In the genomic region with DNA sequence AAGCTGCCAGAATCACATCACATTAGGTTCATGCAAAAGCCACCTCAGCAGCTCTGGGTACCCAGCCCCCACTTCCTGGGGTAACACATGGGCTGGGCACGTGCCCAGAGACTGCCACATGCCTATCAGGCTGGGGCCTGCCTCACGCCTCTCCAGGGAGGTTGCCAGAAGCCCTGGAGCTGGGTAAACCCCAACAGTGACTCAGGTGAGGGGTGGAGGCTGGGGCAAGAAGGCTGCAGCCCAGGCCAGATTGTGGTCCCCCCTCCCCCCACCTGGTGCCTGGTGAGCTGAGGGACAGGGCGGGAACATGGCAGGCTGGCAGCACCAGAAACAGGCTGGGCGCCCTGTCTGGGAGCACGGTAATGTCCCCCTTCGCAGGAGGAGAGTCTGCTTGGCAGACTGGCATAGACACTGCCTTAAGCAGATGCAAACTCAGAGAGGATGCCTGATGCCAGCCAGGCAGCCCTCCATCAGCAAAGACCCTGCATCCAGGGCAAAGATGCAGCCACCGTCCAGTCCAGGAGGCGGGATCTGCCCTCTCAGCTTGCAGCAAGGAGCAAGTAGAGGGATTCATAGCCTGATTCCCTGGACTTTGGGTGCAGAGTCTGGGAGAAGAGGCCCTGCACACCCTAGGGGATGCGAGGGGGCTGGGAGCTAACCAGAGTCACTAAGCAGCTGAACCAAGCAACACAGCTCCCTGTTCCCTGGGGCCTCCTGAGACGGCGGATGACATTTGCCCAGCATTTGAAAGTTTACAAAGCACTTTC, we compare ENCODE assay signal across 10 cellular contexts. TPM values are rescaled to one million over a fixed set of nuclear protein-coding genes. Genes with fewer than 3 reads are reported as not detected.
DNase-seq lines count a peak whose midpoint lies in the region; ATAC-seq and TF ChIP-seq lines count a peak whose summit lies in the region.
"Had no signal": no experiment of that assay in that cellular context is flagged by ENCODE, and none has a peak within 500 bp of the region (broad histone marks: within the 10 kb centered on the region; RNA-seq: fewer than 3 reads in every experiment).

No MANE protein-coding gene starts in this region.

- no peak for ATAC-seq in HG03354 (IDR thresholded peaks at IDR 0.05; ENCODE audit: poor library complexity, severe bottlenecking, unreplicated experiment)

- TF ChIP-seq POLR2A in transverse colon (IDR thresholded peaks at IDR 0.05): no peak

- peaks cover 10% of the 10 kb centered on the region for H3K27me3 Mint-ChIP-seq in type B pancreatic cell

- no peak for TF ChIP-seq CTCF in coronary artery (IDR thresholded peaks at IDR 0.05)
- TF ChIP-seq CTCF in type B pancreatic cell (conservative IDR thresholded peaks at IDR 0.05): no peak
- no peak for TF ChIP-seq CTCF in transverse colon (IDR thresholded peaks at IDR 0.05)

- H3K36me3 ChIP-seq in transverse colon: no peaks in the 10 kb centered on the region

- peaks cover 13% of the 10 kb centered on the region for H3K27me3 ChIP-seq in transverse colon

- intact Hi-C loops in transverse colon (cut with DNase I; ENCODE audit: low total_unique reads): no loop called here

- no peaks in the 10 kb centered on the region for H3K9me3 ChIP-seq in transverse colon

- H3K4me1 ChIP-seq in transverse colon: no peaks in the 10 kb centered on the region

- H3K4me1 Mint-ChIP-seq in type B pancreatic cell (ENCODE audit: unreplicated experiment): peaks cover 46% of the 10 kb centered on the region

- H3K9me3 Mint-ChIP-seq in type B pancreatic cell: no peaks in the 10 kb centered on the region

- no peak overlapping the region for H3K4me3 Mint-ChIP-seq in type B pancreatic cell

- TF ChIP-seq EP300 in transverse colon (IDR thresholded peaks at IDR 0.05; ENCODE audit: low read depth): no peak

- in situ Hi-C loops in transverse colon (cut with MboI; ENCODE audit: low pct_ligation_motif_present in 1 of 4, low pct_unique_long_range_greater_than_20kb in 1 of 4, low sequenced_read_pairs in 3 of 4): no loop called here

- peak in 2 of 3 donors; percentile 2 to 11 for DNase-seq in stimulated activated CD4-positive, alpha-beta T cell treated with anti-CD3 and anti-CD28 coated beads, Interleukin-12 subunit alpha, Interleukin-12 subunit beta, amount 100 ng/mL, for 48 hours (ENCODE audit: low read depth in 2 of 3, low spot score in 1 of 3)
- DNase-seq in stimulated activated CD4-positive, alpha-beta T cell treated with anti-CD3 and anti-CD28 coated beads, Interleukin-1b, Interleukin-23, amount 100 ng/mL, for 48 hours: no peak
- DNase-seq in SW480 (ENCODE audit: low spot score): peak; percentile 81
- peak; percentile 64 for DNase-seq in coronary artery (ENCODE audit: low spot score)
- DNase-seq in type B pancreatic cell (ENCODE audit: extremely low spot score, unreplicated experiment): peak; percentile 66
- no peak for DNase-seq in transverse colon
- no peak for DNase-seq in DMS79 (lab: John Stamatoyannopoulos, UW)
- DNase-seq: T1000 had no signal

- no peaks in the 10 kb centered on the region for H3K36me3 Mint-ChIP-seq in type B pancreatic cell

- H3K27ac Mint-ChIP-seq in type B pancreatic cell: no peak overlapping the region

- H3K27ac ChIP-seq in coronary artery (no peak overlapping the region), transverse colon (no peak overlapping the region)

- H3K4me3 ChIP-seq in coronary artery (no peak overlapping the region), transverse colon (no peak overlapping the region)

- 76% methylated on average over 9 of the region's 11 CpGs; no CpG with 5 or more reads in 1 of the 2 donors for WGBS in transverse colon (ENCODE audit: low coverage in 1 of 2), 2 donors

RNA-seq across cellular contexts. Expression of gene NGFR, which starts 28.8 kb away (rescaled TPM):
- 2.1 and 41.3 TPM in 2 replicates for total RNA-seq in type B pancreatic cell (ENCODE audit: low replicate concordance)
- total RNA-seq in transverse colon: 10 to 100 TPM in 2 of 4 donors, 1 to 10 TPM in 2; 3.3 to 19.8 (median 8.2) TPM

RNA-seq across cellular contexts. Expression of gene NXPH3, which starts 51.8 kb away (rescaled TPM):
- total RNA-seq in type B pancreatic cell (ENCODE audit: low replicate concordance) (0.45 and 0.46 TPM in 2 replicates), transverse colon (1 to 10 TPM in 2 of 4 donors, under 1 TPM in 2; 0.20 to 4.6 (median 2.6) TPM)
- total RNA-seq: kidney epithelial cell had no signal

Comparison
In these comparisons a context has a peak if more than half of its experiments do, and no peak if none do; other contexts are left out.
1. DNase-seq: peak in stimulated activated CD4-positive, alpha-beta T cell treated with anti-CD3 and anti-CD28 coated beads, Interleukin-12 subunit alpha, Interleukin-12 subunit beta, amount 100 ng/mL, for 48 hours (2 of 3), SW480 (single experiment), coronary artery (single experiment) and type B pancreatic cell (single experiment); none in stimulated activated CD4-positive, alpha-beta T cell treated with anti-CD3 and anti-CD28 coated beads, Interleukin-1b, Interleukin-23, amount 100 ng/mL, for 48 hours (single experiment), transverse colon (single experiment) and DMS79 (single experiment).